In the genomic region with DNA sequence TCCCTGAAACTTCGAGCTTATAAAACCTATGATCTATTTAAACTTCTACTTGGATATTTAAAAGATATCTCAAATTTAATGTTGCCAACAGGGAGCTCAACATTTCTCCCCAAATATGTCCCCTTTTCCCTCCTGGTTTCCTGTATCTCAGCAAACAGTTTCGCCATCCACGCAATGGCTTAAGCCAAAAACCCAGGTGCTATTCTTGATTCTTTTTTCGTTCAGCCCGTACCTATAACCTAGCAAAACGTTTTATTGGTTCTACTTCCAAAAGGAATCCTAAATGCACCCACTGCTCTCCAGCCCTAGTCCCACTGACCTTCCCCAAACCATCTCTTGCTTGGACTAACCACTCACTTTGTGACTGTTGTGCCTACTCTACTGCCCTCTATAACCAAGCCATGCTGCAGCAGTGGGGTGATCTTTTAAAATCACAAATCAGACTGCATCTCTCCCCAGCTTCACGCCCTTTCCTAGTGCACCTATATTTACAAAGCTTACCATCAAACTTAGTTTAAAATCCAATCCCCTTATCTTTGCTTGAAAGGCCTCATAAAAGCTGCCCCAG, we compare ENCODE assay signal across 8 cellular contexts.
DNase-seq lines count a peak whose midpoint lies in the region; ATAC-seq, FAIRE-seq and TF ChIP-seq lines count a peak whose summit lies in the region.
"Not testable (repeated sequence)": the region's sequence is repeated elsewhere in the genome, so short reads cannot be mapped to it uniquely, and the experiment has no call there.

No MANE protein-coding gene starts in this region.

- H3K9ac ChIP-seq in HCT116 (ENCODE audit: low read length); smooth muscle cell (ENCODE audit: low read depth): not testable (repeated sequence)

- not testable (repeated sequence) for H3K4me3 ChIP-seq in HCT116 (replicated peaks in 1 of 2; ENCODE audit: low read depth in 1 of 2, low read length in 2 of 2); bronchial epithelial cell (ENCODE audit: low read depth, low read length); smooth muscle cell

- H3K9me3 ChIP-seq in HCT116 (ENCODE audit: control insufficient read depth in 1 of 2, insufficient read depth in 1 of 2, low read depth in 1 of 2, low read length in 2 of 2); smooth muscle cell (replicated peaks; ENCODE audit: low read depth): not testable (repeated sequence)

- H3F3A ChIP-seq in smooth muscle cell (ENCODE audit: low read depth) = not testable (repeated sequence)

- not testable (repeated sequence) for H3K9me2 ChIP-seq in HCT116 (ENCODE audit: insufficient read depth)

- H4K20me1 ChIP-seq in HCT116 (ENCODE audit: insufficient read depth); smooth muscle cell (ENCODE audit: low read depth): not testable (repeated sequence)

- not testable (repeated sequence) for H2AFZ ChIP-seq in HCT116 (ENCODE audit: low read depth, low read length, poor library complexity, severe bottlenecking); smooth muscle cell (ENCODE audit: low read depth)

- TF ChIP-seq POLR2A in HCT116 (IDR thresholded peaks at IDR 0.05; ENCODE audit: borderline replicate concordance, extremely low read depth, insufficient read depth, insufficient read length) = not testable (repeated sequence)

- H3K36me3 ChIP-seq in HCT116 (ENCODE audit: control insufficient read depth in 1 of 2, insufficient read depth in 2 of 2, low read length in 2 of 2); bronchial epithelial cell (ENCODE audit: control insufficient read depth, insufficient read depth, low read length); smooth muscle cell (ENCODE audit: low read depth): not testable (repeated sequence)

- CTCF ChIA-PET in HCT116 (lab: Charles Lee) = not testable (repeated sequence)

- POLR2A ChIA-PET in HCT116 (lab: Charles Lee) = not testable (repeated sequence)

- not testable (repeated sequence) for H3K4me2 ChIP-seq in HCT116 (ENCODE audit: low read length)
- H3K4me2 ChIP-seq in smooth muscle cell = peak overlapping the region; percentile 35

- not testable (repeated sequence) for TF ChIP-seq RAD21 in HCT116 (IDR thresholded peaks at IDR 0.05; ENCODE audit: low read depth)

- H3K79me2 ChIP-seq in HCT116 (ENCODE audit: insufficient read depth, low read length); smooth muscle cell (ENCODE audit: low read depth): not testable (repeated sequence)

- intact Hi-C loops in HCT116 (cut with micrococcal nuclease) = not testable (repeated sequence)

- 79% methylated on average over 6 of the region's 7 CpGs for WGBS in smooth muscle cell (ENCODE audit: low lambda C conversion rate)

- H3K27me3 ChIP-seq in HCT116 (ENCODE audit: insufficient read depth, low read length); bronchial epithelial cell (ENCODE audit: control insufficient read depth, insufficient read depth, low read length); smooth muscle cell (ENCODE audit: low read depth): not testable (repeated sequence)

- not testable (repeated sequence) for H3K27ac ChIP-seq in HCT116 (ENCODE audit: low read depth, low read length); smooth muscle cell (ENCODE audit: low read depth)

- TSS peak; percentile 39 for BruUV-seq in HCT116 (replicated peaks; lab: Mats Ljungman, UMichigan)

- RAD21 ChIA-PET in HCT116 (lab: Charles Lee; ENCODE audit: low non-redundant PET in 1 of 2, low total read pairs in 2 of 2, uncharacterized antibody in 2 of 2, unreplicated experiment in 2 of 2) = not testable (repeated sequence)

- ATAC-seq in GM18499 (IDR thresholded peaks at IDR 0.05; ENCODE audit: insufficient read depth, unreplicated experiment) = peak; percentile 16
- ATAC-seq in GM19023 (IDR thresholded peaks at IDR 0.05; ENCODE audit: unreplicated experiment) = peak; percentile 34
- peak; percentile 36 for ATAC-seq in GM21528 (IDR thresholded peaks at IDR 0.05; ENCODE audit: low FRiP score, unreplicated experiment)
- not testable (repeated sequence) for ATAC-seq in HCT116
- ATAC-seq in HG02885 (IDR thresholded peaks at IDR 0.05; ENCODE audit: poor library complexity, unreplicated experiment) = peak; percentile 26
- ATAC-seq in HG03521 (IDR thresholded peaks at IDR 0.05; ENCODE audit: unreplicated experiment) = peak; percentile 9

- not testable (repeated sequence) for H3K4me1 ChIP-seq in HCT116 (ENCODE audit: control insufficient read depth in 1 of 2, insufficient read depth in 2 of 2, low read length in 2 of 2); smooth muscle cell (ENCODE audit: low read depth)

- not testable (repeated sequence) for TF ChIP-seq CTCF in HCT116 (IDR thresholded peaks at IDR 0.05 in 2 of 3, conservative IDR thresholded peaks at IDR 0.05 in 1 of 3; ENCODE audit: borderline replicate concordance in 1 of 3, insufficient read depth in 1 of 3, low read depth in 2 of 3, low read length in 2 of 3); bronchial epithelial cell (IDR thresholded peaks at IDR 0.05; ENCODE audit: insufficient read depth, low read length, severe bottlenecking); smooth muscle cell (IDR thresholded peaks at IDR 0.05; ENCODE audit: borderline replicate concordance, insufficient read depth, poor library complexity, severe bottlenecking)

- peak; percentile 66 for FAIRE-seq in bronchial epithelial cell (lab: Jason Lieb, UNC)

- DNase-seq in HCT116 (ENCODE audit: low read depth, low spot score); bronchial epithelial cell (ENCODE audit: low read depth); smooth muscle cell (lab: John Stamatoyannopoulos, UW; ENCODE audit: unreplicated experiment): not testable (repeated sequence)
